ENCODE assay signal across 30 cellular contexts in the genomic region with DNA sequence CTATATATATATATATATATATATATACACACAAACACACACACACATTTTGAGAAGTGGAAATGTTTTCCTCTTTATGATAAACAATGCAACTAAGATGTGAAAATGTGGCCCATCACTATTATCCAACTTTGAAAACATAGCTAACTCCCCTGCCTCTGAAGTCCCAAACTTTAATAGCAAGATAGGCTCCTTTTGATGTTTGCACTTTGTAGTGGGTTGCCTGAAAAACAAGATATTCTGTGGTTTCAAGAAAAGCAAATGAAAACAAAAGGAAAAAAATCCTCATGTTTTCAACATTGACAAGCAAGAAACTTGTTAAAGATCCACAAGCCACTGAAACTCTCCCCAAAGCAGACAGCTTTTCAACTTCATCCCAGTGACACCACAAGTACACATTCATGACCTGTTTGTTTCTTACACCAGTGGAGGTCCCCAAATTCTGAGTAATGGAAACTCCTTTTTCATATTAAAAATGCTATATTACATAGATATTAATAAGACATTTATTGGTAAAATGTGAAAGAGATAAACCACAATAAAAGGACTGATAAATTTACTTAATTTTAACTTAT.
DNase-seq lines count a peak whose midpoint lies in the region; ATAC-seq, FAIRE-seq and TF ChIP-seq lines count a peak whose summit lies in the region.
"Had no signal": no experiment of that assay in that cellular context is flagged by ENCODE, and none has a peak within 500 bp of the region (broad histone marks: within the 10 kb centered on the region; RNA-seq: fewer than 3 reads in every experiment).

No MANE protein-coding gene starts in this region.

- H4K20me1 ChIP-seq in GM12878 (ENCODE audit: control insufficient read depth, insufficient read depth): no peaks in the 10 kb centered on the region

- TF ChIP-seq EP300 in GM12878 (IDR thresholded peaks at IDR 0.05; ENCODE audit: borderline replicate concordance in 1 of 2, control insufficient read depth in 1 of 2, low read depth in 2 of 2, low read length in 2 of 2): no peak

- no peak for TF ChIP-seq POLR2A in GM12878 (IDR thresholded peaks at IDR 0.05; ENCODE audit: low read depth, low read length)

- peak; percentile 77 for FAIRE-seq in GM18507 (lab: Jason Lieb, UNC)
- FAIRE-seq in GM12878 (lab: Jason Lieb, UNC): no peak
- FAIRE-seq: A549 had no signal

- no peaks in the 10 kb centered on the region; the same call in 1 of the 3 replicates for H3K9me3 ChIP-seq in GM12878 (replicated peaks; ENCODE audit: control insufficient read depth, insufficient read depth, low read length)
- H3K9me3 ChIP-seq: A549, mucosa of descending colon, ovary, upper lobe of left lung had no signal

- peaks cover 20% of the 10 kb centered on the region for H3K27me3 Mint-ChIP-seq in activated CD4-positive, alpha-beta T cell treated with anti-CD3 and anti-CD28 coated beads, Interleukin-2, amount 10 ng/mL, durations not matched to agents 24 days and 14 days
- H3K27me3 Mint-ChIP-seq: activated T-cell treated with anti-CD3 and anti-CD28 coated beads, Interleukin-2, amount 50 U/mL, for 24 hours; CD8-positive, alpha-beta memory T cell had no signal

- RAD21 ChIA-PET in GM12878 (lab: Charles Lee; ENCODE audit: unreplicated experiment): interaction anchor here (0.6 to 3.3 kb wide), 5 partner anchors 8 to 19 kb away, joined by 3 to 15 read pairs (median 5); no protein-coding TSS in a partner anchor

- H3K9ac ChIP-seq in GM12878 (ENCODE audit: control insufficient read depth, insufficient read depth, low read length): no peak overlapping the region
- H3K9ac ChIP-seq: GM23248 had no signal

- peak overlapping the region; percentile 1; the same call in 1 of the 2 replicates for H3K4me2 ChIP-seq in GM12878 (ENCODE audit: control insufficient read depth, insufficient read depth)
- H3K4me2 ChIP-seq: A549 had no signal

- ATAC-seq in HG03108 (IDR thresholded peaks at IDR 0.05; ENCODE audit: unreplicated experiment): peak; percentile 49
- ATAC-seq in GM12878: peak; percentile 40; the same call in 2 of the 3 replicates
- ATAC-seq: A549, esophagus mucosa, mucosa of descending colon, Panc1 had no signal

- H3K4me3 ChIP-seq in GM12878: no peak overlapping the region
- H3K4me3 ChIP-seq: A549, GM23248, mucosa of descending colon, ovary, upper lobe of left lung had no signal

- intact Hi-C loops in activated CD4-positive, alpha-beta T cell treated with anti-CD3 and anti-CD28 coated beads, Interleukin-2, amount 10 ng/mL, durations not matched to agents 24 days and 14 days (cut with micrococcal nuclease): loop anchor here (1.0 to 2.0 kb wide), 4 partner anchors 16 to 340 kb away; no protein-coding TSS in a partner anchor
- intact Hi-C loops in GM12878 (cut with micrococcal nuclease; ENCODE audit: unreplicated experiment): no loop called here

- H3K36me3 Mint-ChIP-seq in activated CD4-positive, alpha-beta T cell treated with anti-CD3 and anti-CD28 coated beads, Interleukin-2, amount 10 ng/mL, durations not matched to agents 24 days and 14 days (ENCODE audit: low read depth): no peaks in the 10 kb centered on the region
- H3K36me3 Mint-ChIP-seq: CD8-positive, alpha-beta memory T cell had no signal

- H3K27me3 ChIP-seq in GM12878 (replicated peaks in 1 of 2; ENCODE audit: control insufficient read depth in 2 of 2, insufficient read depth in 2 of 2, low read length in 1 of 2): no peaks in the 10 kb centered on the region
- H3K27me3 ChIP-seq: ovary, upper lobe of left lung had no signal

- peak overlapping the region; percentile 53 for H3K4me3 Mint-ChIP-seq in activated CD4-positive, alpha-beta T cell treated with anti-CD3 and anti-CD28 coated beads, Interleukin-2, amount 10 ng/mL, durations not matched to agents 24 days and 14 days
- H3K4me3 Mint-ChIP-seq: activated B cell treated with CpG ODN at 0.5 μM for 24 hours; activated T-cell treated with anti-CD3 and anti-CD28 coated beads, Interleukin-2, amount 50 U/mL, for 24 hours; endodermal cell had no signal

- BruUV-seq in GM12878 (replicated peaks; lab: Mats Ljungman, UMichigan): no TSS peak

- no peaks in the 10 kb centered on the region for H3K79me2 ChIP-seq in GM12878 (ENCODE audit: control insufficient read depth, insufficient read depth, low read length)

- TF ChIP-seq RAD21 in GM12878 (IDR thresholded peaks at IDR 0.05; ENCODE audit: insufficient read depth, low read depth, low read length): no peak

- peaks cover 3% of the 10 kb centered on the region for H3K9me3 Mint-ChIP-seq in activated CD4-positive, alpha-beta T cell treated with anti-CD3 and anti-CD28 coated beads, Interleukin-2, amount 10 ng/mL, durations not matched to agents 24 days and 14 days
- H3K9me3 Mint-ChIP-seq: activated T-cell treated with anti-CD3 and anti-CD28 coated beads, Interleukin-2, amount 50 U/mL, for 24 hours had no signal

- POLR2A ChIA-PET in GM12878 (lab: Charles Lee): interaction anchor here (0.8 to 1.4 kb wide), 2 partner anchors 15 to 28 kb away, joined by 3 to 4 read pairs; no protein-coding TSS in a partner anchor

- no peak for DNase-seq in activated CD4-positive, alpha-beta T cell treated with anti-CD3 and anti-CD28 coated beads, Interleukin-2, amount 10 ng/mL, durations not matched to agents 24 days and 14 days
- no peak for DNase-seq in activated CD4-positive, alpha-beta T cell treated with anti-CD3 and anti-CD28 coated beads for 48 hours
- no peak for DNase-seq in GM18507 (ENCODE audit: extremely low spot score, insufficient read length, low read depth)
- no peak for DNase-seq in GM12878 (ENCODE audit: low read depth, low spot score)
- no peak for DNase-seq in NCI-H2107 (lab: John Stamatoyannopoulos, UW)
- DNase-seq in NCI-H524 treated with DMSO at 0.1 percent for 48 hours (lab: John Stamatoyannopoulos, UW): no peak
- DNase-seq in mucosa of gallbladder (ENCODE audit: low spot score): no peak
- DNase-seq: activated B cell treated with CpG ODN at 0.5 μM for 24 hours; activated T-cell treated with anti-CD3 and anti-CD28 coated beads, Interleukin-2, amount 50 U/mL, for 24 hours; AML-193; caudate nucleus; CD8-positive, alpha-beta memory T cell; cortex of kidney; endodermal cell; foreskin melanocyte; GM23248; mucosa of descending colon; NCI-H1092 treated with DMSO at 0.1 percent for 48 hours; NCI-H187 treated with DMSO at 0.1 percent for 48 hours; NCI-H526 treated with DMSO at 0.1 percent for 48 hours; ovary; retina; SHP77; small intestine; substantia nigra; upper lobe of left lung had no signal

- in situ Hi-C loops in GM12878 (cut with MboI): no loop called here

- H3K4me1 Mint-ChIP-seq in activated CD4-positive, alpha-beta T cell treated with anti-CD3 and anti-CD28 coated beads, Interleukin-2, amount 10 ng/mL, durations not matched to agents 24 days and 14 days: peaks cover 17% of the 10 kb centered on the region
- H3K4me1 Mint-ChIP-seq: endodermal cell had no signal

- H3K4me1 ChIP-seq in GM12878 (ENCODE audit: control insufficient read depth, insufficient read depth, low read length): peaks cover 9% of the 10 kb centered on the region
- H3K4me1 ChIP-seq: A549, upper lobe of left lung had no signal

- H3K36me3 ChIP-seq in GM12878 (ENCODE audit: control insufficient read depth in 2 of 2, insufficient read depth in 2 of 2, low read length in 1 of 2): no peaks in the 10 kb centered on the region
- H3K36me3 ChIP-seq: ovary, upper lobe of left lung had no signal

- no peak for TF ChIP-seq CTCF in GM12878 (IDR thresholded peaks at IDR 0.05 in 2 of 3, conservative IDR thresholded peaks at IDR 0.05 in 1 of 3; ENCODE audit: control insufficient read depth in 2 of 3, extremely low read depth in 1 of 3, insufficient read depth in 1 of 3, low read depth in 3 of 3, low read length in 3 of 3)

- SMC1A ChIA-PET in GM12878 (lab: Charles Lee; ENCODE audit: uncharacterized antibody, unreplicated experiment): interaction anchor here (0.9 to 4.4 kb wide), 16 partner anchors 8 to 112 kb away, joined by 3 to 43 read pairs (median 6); no protein-coding TSS in a partner anchor

- H2AFZ ChIP-seq in GM12878 (ENCODE audit: control insufficient read depth, low read depth, low read length): no peak overlapping the region
- H2AFZ ChIP-seq: GM23248 had no signal

- H3K27ac ChIP-seq in GM12878 (ENCODE audit: control insufficient read depth, insufficient read depth): no peak overlapping the region
- H3K27ac ChIP-seq: A549, GM23248, ovary, upper lobe of left lung had no signal

- peak overlapping the region; percentile 75 for H3K27ac Mint-ChIP-seq in activated CD4-positive, alpha-beta T cell treated with anti-CD3 and anti-CD28 coated beads, Interleukin-2, amount 10 ng/mL, durations not matched to agents 24 days and 14 days
- H3K27ac Mint-ChIP-seq: activated B cell treated with CpG ODN at 0.5 μM for 24 hours; activated T-cell treated with anti-CD3 and anti-CD28 coated beads, Interleukin-2, amount 50 U/mL, for 24 hours; endodermal cell had no signal

- CTCF ChIA-PET in GM12878 (lab: Yijun Ruan, JAX): interaction anchor here (0.5 to 4.9 kb wide), 10 partner anchors 9 to 468 kb away, joined by 3 to 59 read pairs (median 5); no protein-coding TSS in a partner anchor

TF ChIP-seq in GM12878, 131 proteins besides CTCF, POLR2A, EP300 and RAD21:
- TF ChIP-seq RBBP5 (conservative IDR thresholded peaks at IDR 0.05): no peak
- peak; percentile 19 to 42; a peak in 2 of 4 replicates for TF ChIP-seq IKZF2 (IDR thresholded peaks at IDR 0.05)
